In the genomic region with DNA sequence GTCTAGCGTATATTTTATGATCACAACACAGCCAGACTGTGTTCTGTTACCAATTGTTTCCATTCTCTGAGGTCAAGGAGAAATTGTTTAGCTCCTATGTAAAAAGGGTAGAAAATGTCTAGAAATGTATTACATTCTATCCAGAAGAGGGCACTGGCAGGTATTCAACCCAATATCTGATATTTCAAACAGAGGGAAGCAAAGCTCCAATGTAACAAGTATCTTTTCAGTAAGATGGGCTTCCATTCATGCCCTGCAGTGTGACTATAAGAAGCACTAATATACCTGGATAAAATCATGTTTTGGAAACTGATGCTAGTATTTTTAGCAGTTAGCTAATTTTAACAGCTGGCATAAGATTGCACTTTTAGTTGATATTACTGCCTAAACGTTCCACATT, we compare ENCODE assay signal across 11 cellular contexts.
A peak's percentile ranks its signal among the peaks of the same experiment; 100 is the strongest.
DNase-seq lines count a peak whose midpoint lies in the region; ATAC-seq, FAIRE-seq and TF ChIP-seq lines count a peak whose summit lies in the region.
"Had no signal": no experiment of that assay in that cellular context is flagged by ENCODE, and none has a peak within 500 bp of the region (broad histone marks: within the 10 kb centered on the region; RNA-seq: fewer than 3 reads in every experiment).

No MANE protein-coding gene starts in this region.

- H2AFZ ChIP-seq in mesenchymal stem cell (ENCODE audit: low read depth, low read length), result no peak overlapping the region

- H2BK12ac ChIP-seq in mesenchymal stem cell (ENCODE audit: low read length in 2 of 2), result no peak overlapping the region

- no peak overlapping the region for H2BK5ac ChIP-seq in mesenchymal stem cell (ENCODE audit: low read depth, low read length, poor library complexity, severe bottlenecking)

- peaks cover 2% of the 10 kb centered on the region for H3K9me3 ChIP-seq in mesenchymal stem cell (ENCODE audit: control insufficient read depth, low read length)
- H3K9me3 ChIP-seq: gastroesophageal sphincter, MG63 had no signal

- H3K4me3 ChIP-seq in astrocyte of the spinal cord (ENCODE audit: low read depth, low read length) (no peak overlapping the region), mesenchymal stem cell (ENCODE audit: insufficient read depth in 1 of 2, low read depth in 1 of 2, low read length in 2 of 2) (no peak overlapping the region)
- H3K4me3 ChIP-seq: gastroesophageal sphincter, lung, MG63 had no signal

- TF ChIP-seq CTCF in C4-2B (conservative IDR thresholded peaks at IDR 0.05) (peak; percentile 17; the same call in 1 of the 2 replicates), astrocyte of the spinal cord (IDR thresholded peaks at IDR 0.05; ENCODE audit: low read depth, low read length) (peak; percentile 24)

- H2AK5ac ChIP-seq in mesenchymal stem cell (ENCODE audit: low read length, severe bottlenecking), result no peak overlapping the region

- WGBS in mesenchymal stem cell, result 80% methylated on average over 1 of the region's 2 CpGs

- no peaks in the 10 kb centered on the region for H3K4me1 ChIP-seq in mesenchymal stem cell (ENCODE audit: control insufficient read depth, insufficient read depth, low read depth, low read length)

- H3K14ac ChIP-seq in mesenchymal stem cell (ENCODE audit: low read length in 2 of 2), result no peak overlapping the region

- in situ Hi-C loops in astrocyte of the spinal cord (cut with HindIII; ENCODE audit: low sequenced_read_pairs), result no loop called here

- H2BK120ac ChIP-seq in mesenchymal stem cell (ENCODE audit: low read depth, low read length), result no peak overlapping the region

- H3K23ac ChIP-seq in mesenchymal stem cell (ENCODE audit: low read length in 2 of 2), result no peak overlapping the region

- H3K27me3 ChIP-seq in mesenchymal stem cell (ENCODE audit: control insufficient read depth in 1 of 2, insufficient read depth in 1 of 2, low read length in 2 of 2), result no peaks in the 10 kb centered on the region
- H3K27me3 ChIP-seq: gastroesophageal sphincter, MG63 had no signal

- peak; percentile 1 for DNase-seq in M059J (ENCODE audit: low read depth)
- DNase-seq in astrocyte of the spinal cord (ENCODE audit: low read depth, low spot score), result peak; percentile 20
- peak; percentile 4 for DNase-seq in mesenchymal stem cell
- DNase-seq in NCI-H526 (lab: John Stamatoyannopoulos, UW), result no peak
- no peak for DNase-seq in HTR-8/SVneo (ENCODE audit: insufficient read length, low spot score)
- DNase-seq: activated T-cell treated with anti-CD3 and anti-CD28 coated beads, Interleukin-2, amount 50 U/mL, for 24 hours; MG63 had no signal

- ATAC-seq in GM18498 (IDR thresholded peaks at IDR 0.05; ENCODE audit: unreplicated experiment), result no peak
- ATAC-seq: gastroesophageal sphincter had no signal

- H3K4ac ChIP-seq in mesenchymal stem cell (ENCODE audit: low read depth in 1 of 2, low read length in 2 of 2), result no peak overlapping the region

- no peaks in the 10 kb centered on the region for H3K79me1 ChIP-seq in mesenchymal stem cell (replicated peaks; ENCODE audit: low read length, poor library complexity, severe bottlenecking)

- H4K91ac ChIP-seq in mesenchymal stem cell (ENCODE audit: low read length), result no peak overlapping the region

- no peak overlapping the region for H3K27ac ChIP-seq in C4-2B
- H3K27ac ChIP-seq in mesenchymal stem cell (ENCODE audit: low read length, poor library complexity, severe bottlenecking), result no peak overlapping the region
- H3K27ac ChIP-seq: gastroesophageal sphincter had no signal

- no peak for FAIRE-seq in HTR-8/SVneo (lab: Jason Lieb, UNC)

- H3K36me3 ChIP-seq in mesenchymal stem cell (ENCODE audit: control insufficient read depth in 1 of 2, insufficient read depth in 2 of 2, low read depth in 1 of 2, low read length in 2 of 2), result no peaks in the 10 kb centered on the region
- H3K36me3 ChIP-seq: gastroesophageal sphincter, MG63 had no signal

- H3K4me2 ChIP-seq in mesenchymal stem cell (ENCODE audit: low read length, poor library complexity, severe bottlenecking), result no peak overlapping the region

- H4K8ac ChIP-seq in mesenchymal stem cell (ENCODE audit: low read length), result no peak overlapping the region

- no peak overlapping the region for H3K18ac ChIP-seq in mesenchymal stem cell (ENCODE audit: low read depth in 1 of 2, low read length in 2 of 2)

- H2BK15ac ChIP-seq in mesenchymal stem cell (ENCODE audit: low read depth, poor library complexity, severe bottlenecking), result no peak overlapping the region

- no peak overlapping the region for H3K9ac ChIP-seq in mesenchymal stem cell (ENCODE audit: low read length)

Comparison
In these comparisons a context has a peak if more than half of its experiments do, and no peak if none do; other contexts are left out.
1. DNase-seq: peak in M059J (single experiment), astrocyte of the spinal cord (single experiment) and mesenchymal stem cell (single experiment); none in NCI-H526 (0 of 2) and HTR-8/SVneo (single experiment).